Comparison of ENCODE assay signal across 12 cellular contexts in the genomic region with DNA sequence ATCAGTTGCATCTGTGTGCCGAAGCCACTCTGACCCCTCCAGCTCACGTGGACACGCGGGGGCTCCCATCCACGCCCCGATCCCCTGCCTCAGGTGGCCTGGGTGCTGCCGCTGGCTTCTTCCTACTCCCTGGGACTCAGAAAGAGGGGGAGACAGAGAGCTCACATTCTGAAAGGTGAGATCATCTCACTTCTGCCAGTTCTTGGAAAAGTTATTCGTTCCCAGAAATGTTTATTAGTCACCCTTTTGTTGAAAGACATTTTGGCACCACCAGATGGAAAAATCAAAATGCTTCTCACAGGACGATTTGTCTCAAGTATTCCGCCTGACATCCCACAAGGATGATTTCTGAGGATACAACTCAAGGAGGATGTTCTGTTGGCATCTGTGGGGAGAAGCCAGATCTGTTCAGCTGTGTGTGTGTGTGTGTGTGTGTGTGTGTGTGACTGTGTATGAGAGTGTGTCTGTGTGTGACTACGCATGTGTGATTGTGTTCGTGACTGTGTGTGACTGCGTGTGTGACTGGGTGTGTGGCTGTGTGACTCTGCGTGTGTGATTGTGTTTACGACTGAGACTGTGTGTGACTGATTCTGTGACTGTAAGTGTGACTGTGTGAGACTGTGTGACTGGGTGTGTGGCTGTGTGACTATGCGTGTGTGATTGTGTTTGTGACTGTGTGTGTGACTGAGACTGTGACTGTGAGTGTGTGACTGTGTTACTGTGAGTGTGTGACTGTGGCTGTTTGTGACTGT.
DNase-seq lines count a peak whose midpoint lies in the region; ATAC-seq and TF ChIP-seq lines count a peak whose summit lies in the region.
"Had no signal": no experiment of that assay in that cellular context is flagged by ENCODE, and none has a peak within 500 bp of the region (broad histone marks: within the 10 kb centered on the region; RNA-seq: fewer than 3 reads in every experiment).

No MANE protein-coding gene starts in this region.

- CTCF ChIA-PET in AG04450 (lab: Charles Lee) = no interaction called here

- peak; percentile 26 for DNase-seq in AG04450 (ENCODE audit: low read depth, low spot score)
- DNase-seq in HT1080 (ENCODE audit: low read depth) = peak; percentile 20
- peak; percentile 23 for DNase-seq in dermis blood vessel endothelial cell
- peak; percentile 17 for DNase-seq in myocyte (ENCODE audit: low read depth)
- no peak for DNase-seq in activated effector memory CD4-positive, alpha-beta T cell treated with anti-CD3 and anti-CD28 coated beads, Interleukin-2, amount 50 U/mL, for 16 hours
- DNase-seq in NCI-H774 (lab: John Stamatoyannopoulos, UW) = no peak
- DNase-seq in HUDEP-2 (lab: John Stamatoyannopoulos, UW; ENCODE audit: unreplicated experiment in 76 of 76) = no peak
- DNase-seq: activated CD4-positive, alpha-beta T cell treated with anti-CD3 and anti-CD28 coated beads for 4 hours; H7; NCI-H524 treated with DMSO at 0.1 percent for 48 hours; stimulated activated naive B cell treated with anti-CD40 and anti-IgM and Interleukin-4, amounts not matched to agents 10 μg/mL and 1 μg/mL and 100 μg/mL, for 72 hours had no signal

- POLR2A ChIA-PET in AG04450 (lab: Yijun Ruan, JAX) = no interaction called here

- peaks cover 5% of the 10 kb centered on the region for H3K27me3 ChIP-seq in AG04450 (ENCODE audit: control insufficient read depth, insufficient read depth, low read length)

- H3K9me3 ChIP-seq in AG04450 (ENCODE audit: control insufficient read depth, insufficient read depth, low read length) = peaks cover 7% of the 10 kb centered on the region; the same call in 1 of the 2 replicates

- no peak overlapping the region for H3K27ac ChIP-seq in AG04450 (ENCODE audit: low read depth, low read length)

- no peak overlapping the region for H3K4me3 ChIP-seq in AG04450 (ENCODE audit: low read depth, low read length)

- no peak for ATAC-seq in HG02623 (IDR thresholded peaks at IDR 0.05; ENCODE audit: unreplicated experiment)
- ATAC-seq: stimulated activated naive B cell treated with anti-CD40 and anti-IgM and Interleukin-4, amounts not matched to agents 10 μg/mL and 1 μg/mL and 100 μg/mL, for 72 hours had no signal

- TF ChIP-seq CTCF in AG04450 (IDR thresholded peaks at IDR 0.05; ENCODE audit: low read depth, low read length) = no peak

Comparison
In these comparisons a context has a peak if more than half of its experiments do, and no peak if none do; other contexts are left out.
1. DNase-seq: peak in AG04450 (single experiment), HT1080 (single experiment), dermis blood vessel endothelial cell (single experiment) and myocyte (single experiment); none in activated effector memory CD4-positive, alpha-beta T cell treated with anti-CD3 and anti-CD28 coated beads, Interleukin-2, amount 50 U/mL, for 16 hours (single experiment), NCI-H774 (single experiment) and HUDEP-2 (0 of 76).